Comparison of ENCODE assay signal across 22 cellular contexts in the genomic region with DNA sequence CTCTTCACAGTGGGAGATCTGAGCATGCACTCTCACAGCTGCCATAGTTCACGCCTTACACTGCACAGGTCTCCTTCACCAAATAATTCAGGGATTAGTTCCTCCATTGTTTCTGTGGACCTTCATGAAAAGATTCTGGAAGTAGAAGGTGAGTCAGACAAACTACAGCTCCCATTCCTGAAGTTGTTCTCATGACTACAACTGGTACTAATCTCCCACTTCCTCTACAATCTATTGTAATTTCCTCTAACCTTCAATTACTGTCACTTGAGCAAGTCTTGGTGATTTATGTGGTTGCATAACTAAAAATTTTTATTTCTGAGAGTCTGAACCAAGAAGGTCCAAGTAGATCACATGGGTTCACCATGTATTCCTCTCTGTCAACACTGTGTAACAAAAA.
"Had no signal": no experiment of that assay in that cellular context is flagged by ENCODE, and none has a peak within 500 bp of the region (broad histone marks: within the 10 kb centered on the region; RNA-seq: fewer than 3 reads in every experiment).

No MANE protein-coding gene starts in this region.

- H3K27me3 ChIP-seq: adrenal gland had no signal

- H3K27ac ChIP-seq: adrenal gland, VCaP had no signal

- ATAC-seq: activated CD8-positive, alpha-beta T cell treated with anti-CD3 and anti-CD28 coated beads for 36 hours; T-cell had no signal

- H3K4me1 ChIP-seq: adrenal gland had no signal

- DNase-seq: activated CD4-positive, alpha-beta T cell treated with anti-CD3 and anti-CD28 coated beads, Interleukin-2, amount 50 U/mL, for 1 hour; activated CD4-positive, CD25-positive, alpha-beta regulatory T cell; activated CD8-positive, alpha-beta memory T cell treated with anti-CD3 and anti-CD28 coated beads, Interleukin-2, amount 50 U/mL, for 48 hours; activated CD8-positive, alpha-beta T cell treated with anti-CD3 and anti-CD28 coated beads for 36 hours; activated naive CD4-positive, alpha-beta T cell treated with anti-CD3 and anti-CD28 coated beads, Interleukin-2, amount 50 U/mL, for 16 hours; activated naive CD8-positive, alpha-beta T cell treated with anti-CD3 and anti-CD28 coated beads, Interleukin-2, amount 10 ng/mL, durations not matched to agents 7 days and 5 days; activated T-cell treated with anti-CD3 and anti-CD28 coated beads, Interleukin-2, amount 50 U/mL, for 1 hour; adrenal gland; aorta; NCI-H1092; NCI-H1417; NCI-H2029; NCI-H2107; NCI-H2171 treated with DMSO at 0.1 percent for 48 hours; NCI-H345; NCI-H510A; NCI-H526 treated with DMSO at 0.1 percent for 48 hours; SHP77 treated with DMSO at 0.1 percent for 48 hours; T-cell; T-helper 2 cell; T1000 had no signal

- H3K9me3 ChIP-seq: adrenal gland had no signal

- H3K4me3 ChIP-seq: adrenal gland had no signal

- H3K36me3 ChIP-seq: adrenal gland had no signal
